ENCODE assay signal across 17 cellular contexts in genomic region chr12:89575405-89575804, GRCh38. TPM values are rescaled to one million over a fixed set of nuclear protein-coding genes. Genes with fewer than 3 reads are reported as not detected.
A peak's percentile ranks its signal among the peaks of the same experiment; 100 is the strongest.
DNase-seq lines count a peak whose midpoint lies in the region; ATAC-seq, FAIRE-seq and TF ChIP-seq lines count a peak whose summit lies in the region.
"Had no signal": no experiment of that assay in that cellular context is flagged by ENCODE, and none has a peak within 500 bp of the region (broad histone marks: within the 10 kb centered on the region; RNA-seq: fewer than 3 reads in every experiment).

No MANE protein-coding gene starts in this region.

- WGBS in A549 (ENCODE audit: missing lambda C conversion rate), result 21% methylated on average over 1 of the region's 1 CpG
- 71% methylated on average over 1 of the region's 1 CpG for WGBS in SK-N-SH (ENCODE audit: low lambda C conversion rate)

- POLR2A ChIA-PET in A549 (lab: Yijun Ruan, JAX) (no interaction called here), HEK293 (lab: Yijun Ruan, JAX) (no interaction called here), SK-N-SH (lab: Yijun Ruan, JAX) (no interaction called here), MCF 10A (lab: Yijun Ruan, JAX) (no interaction called here)

- TF ChIP-seq EP300 in A549 (IDR thresholded peaks at IDR 0.05) (no peak), SK-N-SH (IDR thresholded peaks at IDR 0.05; ENCODE audit: borderline replicate concordance in 1 of 2, low read depth in 1 of 2, low read length in 1 of 2) (no peak)

- H3K9me3 Mint-ChIP-seq in MCF 10A (ENCODE audit: unreplicated experiment) (no peaks in the 10 kb centered on the region), immature natural killer cell (no peaks in the 10 kb centered on the region)

- no peak for TF ChIP-seq POLR2A in A549 (IDR thresholded peaks at IDR 0.05; ENCODE audit: low read length)
- TF ChIP-seq POLR2A in GM18505 (IDR thresholded peaks at IDR 0.05; ENCODE audit: borderline replicate concordance, extremely low read depth, insufficient read depth, insufficient read length), result no peak

- TF ChIP-seq CTCF in A549 (IDR thresholded peaks at IDR 0.05) (no peak), HEK293 (tag by site-specific recombination; IDR thresholded peaks at IDR 0.05) (no peak), SK-N-SH (IDR thresholded peaks at IDR 0.05) (no peak), MCF 10A (IDR thresholded peaks at IDR 0.05; ENCODE audit: unreplicated experiment) (no peak)

- H3K4me1 ChIP-seq in A549 (peaks cover 26% of the 10 kb centered on the region), HEK293 (ENCODE audit: control insufficient read depth, insufficient read depth, low read length) (peaks cover 11% of the 10 kb centered on the region), SK-N-SH (ENCODE audit: control insufficient read depth in 1 of 2, insufficient read depth in 2 of 2, low read depth in 1 of 2, low read length in 1 of 2) (peaks cover 7 to 14% of the 10 kb centered on the region in 2 experiments; a peak in 3 of 4 replicates)

- intact Hi-C loops in MCF 10A (cut with micrococcal nuclease), result no loop called here

- H3K4me2 ChIP-seq in A549 (peak overlapping the region; percentile 72), SK-N-SH (peak overlapping the region; percentile 60; the same call in 1 of the 2 replicates)

- H3K9me2 ChIP-seq in SK-N-SH, result no peaks in the 10 kb centered on the region

- CTCF ChIA-PET in A549 (lab: Yijun Ruan, JAX) (interaction anchor here (1.0 kb wide), 1 partner anchor 31 kb away, joined by 3 read pairs; no protein-coding TSS in a partner anchor), HEK293 (lab: Yijun Ruan, JAX) (no interaction called here), SK-N-SH (lab: Yijun Ruan, JAX) (no interaction called here), MCF 10A (lab: Yijun Ruan, JAX) (interaction anchor here (0.7 kb wide), 1 partner anchor 37 kb away, joined by 3 read pairs; no protein-coding TSS in a partner anchor)

- H3K27ac ChIP-seq in A549 (peak overlapping the region; percentile 65 to 85), HEK293 (ENCODE audit: extremely low read depth, low read depth, low read length) (no peak overlapping the region), SK-N-SH (ENCODE audit: low read depth in 2 of 2, low read length in 1 of 2) (peak overlapping the region; percentile 52 to 79; a peak in 3 of 4 replicates)
- H3K27ac ChIP-seq: C4-2B, RWPE1 had no signal

- FAIRE-seq in A549 (lab: Jason Lieb, UNC), result peak; percentile 46
- FAIRE-seq: GM12878 had no signal

- H3K79me2 ChIP-seq in SK-N-SH (ENCODE audit: insufficient read depth), result no peaks in the 10 kb centered on the region

- H3K4me3 ChIP-seq in A549 (no peak overlapping the region; the same call in 2 of the 3 replicates), HEK293 (ENCODE audit: low read depth, low read length) (no peak overlapping the region), SK-N-SH (ENCODE audit: low read depth in 2 of 2, low read length in 1 of 2) (no peak overlapping the region)
- H3K4me3 ChIP-seq: GM12878 had no signal

- H3F3A ChIP-seq in SK-N-SH (replicated peaks; ENCODE audit: insufficient read depth), result peaks cover 10% of the 10 kb centered on the region

- H3K4me3 Mint-ChIP-seq in MCF 10A (ENCODE audit: unreplicated experiment) (no peak overlapping the region), immature natural killer cell (no peak overlapping the region)

- H2AFZ ChIP-seq in SK-N-SH (ENCODE audit: low read depth), result no peak overlapping the region

- H3K9me3 ChIP-seq in A549 (no peaks in the 10 kb centered on the region), HEK293 (ENCODE audit: control insufficient read depth, insufficient read depth, low read depth, low read length) (no peaks in the 10 kb centered on the region), SK-N-SH (no peaks in the 10 kb centered on the region)

- BruUV-seq in MCF 10A (replicated peaks; lab: Mats Ljungman, UMichigan), result no TSS peak

- ATAC-seq in A549, result peak in 1 of 2 experiments; percentile 27; a peak in 1 of 6 replicates
- no peak for ATAC-seq in GM18505 (IDR thresholded peaks at IDR 0.05; ENCODE audit: unreplicated experiment)

- no peaks in the 10 kb centered on the region for H4K20me1 ChIP-seq in SK-N-SH (ENCODE audit: insufficient read depth)

- H3K9ac ChIP-seq in SK-N-SH, result no peak overlapping the region

- H3K4me1 Mint-ChIP-seq in MCF 10A (ENCODE audit: insufficient read depth, unreplicated experiment) (peaks cover 18% of the 10 kb centered on the region), immature natural killer cell (no peaks in the 10 kb centered on the region)

- H3K27me3 Mint-ChIP-seq in MCF 10A (ENCODE audit: insufficient read depth, unreplicated experiment), result no peaks in the 10 kb centered on the region
- peaks cover 0 to 2% (median 0%) of the 10 kb centered on the region in 3 donors for H3K27me3 Mint-ChIP-seq in immature natural killer cell (ENCODE audit: low read depth in 3 of 3)

- TF ChIP-seq RAD21 in A549 (conservative IDR thresholded peaks at IDR 0.05 in 1 of 2, IDR thresholded peaks at IDR 0.05 in 1 of 2) (no peak), SK-N-SH (IDR thresholded peaks at IDR 0.05; ENCODE audit: low read length) (no peak)

- H3K36me3 ChIP-seq in HEK293 (ENCODE audit: control insufficient read depth in 2 of 2, insufficient read depth in 1 of 2, low read length in 2 of 2) (no peaks in the 10 kb centered on the region), SK-N-SH (replicated peaks in 1 of 2; ENCODE audit: control insufficient read depth in 1 of 2, insufficient read depth in 2 of 2, low read length in 1 of 2) (no peaks in the 10 kb centered on the region)

- H3K27me3 ChIP-seq in SK-N-SH (ENCODE audit: insufficient read depth), result no peaks in the 10 kb centered on the region

- H3K27ac Mint-ChIP-seq in MCF 10A (ENCODE audit: low read depth, unreplicated experiment) (no peak overlapping the region), immature natural killer cell (no peak overlapping the region)

- peak in 1 of 2 experiments; percentile 36 for DNase-seq in A549 (ENCODE audit: low read depth in 1 of 2, low spot score in 1 of 2)
- DNase-seq in SK-N-SH, result no peak
- DNase-seq in iris pigment epithelial cell (ENCODE audit: low read depth), result peak; percentile 18
- no peak for DNase-seq in NCI-H446 (lab: John Stamatoyannopoulos, UW)
- no peak for DNase-seq in MCF 10A (ENCODE audit: unreplicated experiment)
- DNase-seq in immature natural killer cell, result no peak
- DNase-seq: 8988T, COR-L47, DMS153, NCI-H1417 treated with DMSO at 0.1 percent for 48 hours, NCI-H2029, NCI-H524 treated with DMSO at 0.1 percent for 48 hours had no signal

- H3K36me3 Mint-ChIP-seq in MCF 10A (ENCODE audit: insufficient read depth, unreplicated experiment) (no peaks in the 10 kb centered on the region), immature natural killer cell (peaks cover 0 to 4% (median 0%) of the 10 kb centered on the region in 3 donors)

TF ChIP-seq in A549, 52 proteins besides CTCF, POLR2A, EP300 and RAD21:
- TF ChIP-seq RFX5 (IDR thresholded peaks at IDR 0.05) (no peak), RCOR1 (IDR thresholded peaks at IDR 0.05; ENCODE audit: low read depth, low read length) (no peak), HEYL (CRISPR knock-in tag; IDR thresholded peaks at IDR 0.05) (no peak), ZNF302 (CRISPR knock-in tag; IDR thresholded peaks at IDR 0.05) (no peak), ZFP36 (IDR thresholded peaks at IDR 0.05; ENCODE audit: borderline replicate concordance, partially characterized antibody) (no peak), CEBPB (IDR thresholded peaks at IDR 0.05) (peak in 1 of 2 experiments; percentile 30; a peak in 1 of 4 replicates), MYC (IDR thresholded peaks at IDR 0.05; ENCODE audit: borderline replicate concordance, low read length) (no peak)

TF ChIP-seq in HEK293, 187 proteins besides CTCF, POLR2A, EP300 and RAD21 (continues in another document):
- no peak for TF ChIP-seq ZFP3 (tag by site-specific recombination; IDR thresholded peaks at IDR 0.05; ENCODE audit: low read depth)

TF ChIP-seq in SK-N-SH, 30 proteins besides CTCF, POLR2A, EP300 and RAD21 (continues in another document):
- TF ChIP-seq RCOR1 (IDR thresholded peaks at IDR 0.05; ENCODE audit: low read length) (no peak), TCF12 (IDR thresholded peaks at IDR 0.05) (peak; percentile 49; the same call in 1 of the 2 replicates), TEAD4 (IDR thresholded peaks at IDR 0.05; ENCODE audit: borderline replicate concordance, insufficient read depth) (no peak), CHD2 (IDR thresholded peaks at IDR 0.05; ENCODE audit: low read length, partially characterized antibody) (no peak), FOSL2 (IDR thresholded peaks at IDR 0.05; ENCODE audit: borderline replicate concordance, low read depth) (no peak)
- TF ChIP-seq, protein P1, sequence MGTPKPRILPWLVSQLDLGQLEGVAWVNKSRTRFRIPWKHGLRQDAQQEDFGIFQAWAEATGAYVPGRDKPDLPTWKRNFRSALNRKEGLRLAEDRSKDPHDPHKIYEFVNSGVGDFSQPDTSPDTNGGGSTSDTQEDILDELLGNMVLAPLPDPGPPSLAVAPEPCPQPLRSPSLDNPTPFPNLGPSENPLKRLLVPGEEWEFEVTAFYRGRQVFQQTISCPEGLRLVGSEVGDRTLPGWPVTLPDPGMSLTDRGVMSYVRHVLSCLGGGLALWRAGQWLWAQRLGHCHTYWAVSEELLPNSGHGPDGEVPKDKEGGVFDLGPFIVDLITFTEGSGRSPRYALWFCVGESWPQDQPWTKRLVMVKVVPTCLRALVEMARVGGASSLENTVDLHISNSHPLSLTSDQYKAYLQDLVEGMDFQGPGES (IDR thresholded peaks at IDR 0.05; ENCODE audit: low read depth, low read length), result no peak

RNA-seq across cellular contexts. Expression of gene POC1B, which starts 49.6 kb away (rescaled TPM):
- polyA plus RNA-seq in A549 (2011; rRNA removed) (36.6 and 38.6 TPM in 2 replicates), A549 (2017; fragmentation: RNase III; extraction: RNeasy Plus Mini Kit Qiagen cat#74134 plus additional on column Dnase treatment) (9.1 to 11.9 TPM (median 10.8 TPM) in 3 replicates), SK-N-SH (2012; rRNA removed) (4.0 and 6.3 TPM in 2 replicates), immature natural killer cell (10 to 100 TPM; 57.0 to 85.1 (median 57.9) TPM)
- polyA plus RNA-seq in A549 (2012; cell fraction: cytosol; rRNA removed), result 4.8 and 6.4 TPM in 2 replicates
- 2.7 and 3.6 TPM in 2 replicates for polyA plus RNA-seq in A549 (2012; cell fraction: nucleus; rRNA removed)
- 27.0 and 40.8 TPM in 2 replicates for polyA minus RNA-seq in A549 (2011; rRNA and poly(A)+ RNA removed)
- polyA plus RNA-seq in SK-N-SH (2012; cell fraction: cytosol; rRNA removed), result 6.8 and 7.2 TPM in 2 replicates
- polyA plus RNA-seq in SK-N-SH (2012; cell fraction: nucleus; rRNA removed), result 1.9 and 5.5 TPM in 2 replicates
- 13.4 and 14.8 TPM in 2 replicates for total RNA-seq in MCF 10A (2022)

RNA-seq across cellular contexts. Expression of gene GALNT4, which starts 50.8 kb away (rescaled TPM):
- polyA plus RNA-seq in A549 (2011; rRNA removed), result 12.6 and 14.3 TPM in 2 replicates
- 1.3 TPM in 2 replicates for polyA plus RNA-seq in A549 (2012; cell fraction: cytosol; rRNA removed)
- polyA plus RNA-seq in A549 (2012; cell fraction: nucleus; rRNA removed), result 1.1 and 1.6 TPM in 2 replicates
- polyA plus RNA-seq in A549 (2017; fragmentation: RNase III; extraction: RNeasy Plus Mini Kit Qiagen cat#74134 plus additional on column Dnase treatment), result 3.8 to 5.9 TPM (median 5.5 TPM) in 3 replicates
- polyA minus RNA-seq in A549 (2011; rRNA and poly(A)+ RNA removed), result 5.1 and 7.2 TPM in 2 replicates
- 1.1 and 1.4 TPM in 2 replicates for polyA plus RNA-seq in SK-N-SH (2012; rRNA removed)
- 1.6 TPM in 2 replicates for polyA plus RNA-seq in SK-N-SH (2012; cell fraction: cytosol; rRNA removed)
- 0.54 and 1.1 TPM in 2 replicates for polyA plus RNA-seq in SK-N-SH (2012; cell fraction: nucleus; rRNA removed)
- 2.6 and 2.8 TPM in 2 replicates for total RNA-seq in MCF 10A (2022)
- polyA plus RNA-seq in immature natural killer cell, result 1 to 10 TPM; 3.4 to 9.7 (median 3.6) TPM

Comparison
In these comparisons a context has a peak if more than half of its experiments do, and no peak if none do; other contexts are left out.
1. CTCF ChIA-PET loops: an anchor here in A549 (1.0 kb wide) and MCF 10A (0.7 kb wide); none called in HEK293 and SK-N-SH.